Comparison of ENCODE assay signal across 1 cellular context in the genomic region with DNA sequence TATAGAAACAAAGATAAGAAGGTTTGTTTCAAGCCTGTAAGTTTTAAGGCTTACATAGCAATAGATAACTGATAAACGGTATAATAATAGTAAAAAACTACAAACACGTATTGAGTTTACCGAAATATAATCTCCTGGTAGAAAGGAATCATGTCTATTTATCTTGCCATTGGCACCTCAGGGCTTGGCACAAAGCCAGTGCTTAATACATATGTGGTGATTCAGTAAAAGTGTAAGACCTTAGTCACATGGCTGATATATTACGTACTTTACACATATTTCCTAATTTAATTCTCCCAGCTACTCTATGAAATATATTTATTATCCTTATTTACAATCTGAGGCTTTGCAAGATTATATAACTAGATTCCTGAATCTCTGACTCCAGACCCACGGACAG.
TF ChIP-seq lines count a peak whose summit lies in the region.

No MANE protein-coding gene starts in this region.

TF ChIP-seq in HepG2, 621 proteins besides CTCF, POLR2A, EP300 and RAD21 (continued from another document):
- no peak for TF ChIP-seq YEATS4 (CRISPR knock-in tag; IDR thresholded peaks at IDR 0.05; ENCODE audit: borderline replicate concordance)
- no peak for TF ChIP-seq ZSCAN21 (CRISPR knock-in tag; IDR thresholded peaks at IDR 0.05; ENCODE audit: borderline replicate concordance)
- TF ChIP-seq ZNF446 (CRISPR knock-in tag; IDR thresholded peaks at IDR 0.05): no peak
- no peak for TF ChIP-seq PITX1 (CRISPR knock-in tag; IDR thresholded peaks at IDR 0.05)
- TF ChIP-seq CCDC6 (CRISPR knock-in tag; IDR thresholded peaks at IDR 0.05): no peak
